18 cellular contexts compared by ENCODE assay signal in the genomic region with DNA sequence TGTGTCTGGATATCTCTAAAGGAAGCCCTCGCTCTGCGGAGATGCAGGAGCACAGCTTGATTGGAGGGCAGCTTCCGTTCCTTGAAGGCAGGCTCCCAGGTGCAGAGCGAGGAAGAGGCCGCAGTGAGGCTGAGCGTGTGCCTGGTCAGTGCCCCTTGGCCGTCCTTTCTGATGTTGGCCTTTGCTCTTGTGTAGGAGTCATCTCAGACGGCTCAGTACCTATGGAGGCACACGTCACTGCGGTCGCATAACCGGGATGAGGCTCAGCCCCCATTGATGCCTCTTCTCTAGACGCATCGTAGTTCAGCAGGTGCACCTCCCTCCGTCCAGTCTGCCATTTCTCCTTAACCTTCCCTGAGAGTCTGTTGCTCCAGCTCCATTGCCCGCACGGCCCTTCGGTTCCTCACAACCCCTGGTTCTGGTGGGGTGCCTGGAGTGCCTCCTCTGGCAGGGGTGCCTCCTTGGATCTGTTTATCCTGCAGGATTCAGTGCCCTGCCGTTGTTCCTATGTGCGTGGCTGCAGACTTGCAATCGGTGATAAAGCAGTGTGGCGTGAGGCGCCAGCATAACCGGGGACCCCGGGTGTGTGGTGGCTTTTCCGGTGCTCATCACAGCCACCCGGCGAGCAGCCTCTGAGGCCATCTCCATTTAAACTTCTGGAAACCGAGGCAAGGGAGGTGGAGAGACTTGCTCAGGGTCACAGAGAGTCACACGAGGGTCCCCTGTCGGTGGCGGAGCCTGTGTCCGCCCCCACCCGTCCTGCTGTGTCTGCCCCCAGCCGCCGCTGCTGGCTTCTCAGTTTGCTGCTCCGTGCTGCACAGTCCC.
DNase-seq lines count a peak whose midpoint lies in the region; ATAC-seq and TF ChIP-seq lines count a peak whose summit lies in the region.
"Had no signal": no experiment of that assay in that cellular context is flagged by ENCODE, and none has a peak within 500 bp of the region (broad histone marks: within the 10 kb centered on the region; RNA-seq: fewer than 3 reads in every experiment).

No MANE protein-coding gene starts in this region.

- no peaks in the 10 kb centered on the region for H3K9me2 ChIP-seq in GM23338 (ENCODE audit: insufficient read depth)

- intact Hi-C loops in activated CD4-positive, alpha-beta memory T cell treated with anti-CD3 and anti-CD28 coated beads for 36 hours (cut with micrococcal nuclease) = no loop called here

- H3K27ac ChIP-seq in GM23338 (ENCODE audit: low read depth) = no peak overlapping the region
- H3K27ac ChIP-seq: BLaER1 had no signal

- H3K27me3 Mint-ChIP-seq in activated CD4-positive, alpha-beta memory T cell treated with anti-CD3 and anti-CD28 coated beads for 36 hours = no peaks in the 10 kb centered on the region
- H3K27me3 Mint-ChIP-seq in activated CD4-positive, alpha-beta memory T cell treated with anti-CD3 and anti-CD28 coated beads, Interleukin-2, amount 10 ng/mL, durations not matched to agents 7 days and 5 days = no peaks in the 10 kb centered on the region
- H3K27me3 Mint-ChIP-seq in GM23338 (ENCODE audit: insufficient read depth, low read depth, poor library complexity) (peaks cover 10% of the 10 kb centered on the region), brain (no peaks in the 10 kb centered on the region)

- no peak for ATAC-seq in GM23338
- ATAC-seq: CD8-positive, alpha-beta T cell; PC-3 had no signal

- TF ChIP-seq CTCF in GM23338 (conservative IDR thresholded peaks at IDR 0.05; ENCODE audit: low read depth in 2 of 2) (no peak), brain (conservative IDR thresholded peaks at IDR 0.05) (no peak)

- no peak overlapping the region for H2AFZ ChIP-seq in GM23338

- H4K20me1 ChIP-seq in GM23338 (replicated peaks; ENCODE audit: insufficient read depth) = no peaks in the 10 kb centered on the region; the same call in 1 of the 2 replicates

- H3K4me3 Mint-ChIP-seq in activated CD4-positive, alpha-beta memory T cell treated with anti-CD3 and anti-CD28 coated beads for 36 hours = no peak overlapping the region
- H3K4me3 Mint-ChIP-seq in activated CD4-positive, alpha-beta memory T cell treated with anti-CD3 and anti-CD28 coated beads, Interleukin-2, amount 10 ng/mL, durations not matched to agents 7 days and 5 days = no peak overlapping the region
- H3K4me3 Mint-ChIP-seq in GM23338 (no peak overlapping the region), brain (no peak overlapping the region)
- H3K4me3 Mint-ChIP-seq: CD8-positive, alpha-beta T cell had no signal

- CTCF ChIA-PET in activated CD4-positive, alpha-beta memory T cell treated with anti-CD3 and anti-CD28 coated beads for 36 hours (lab: Charles Lee) = no interaction called here
- CTCF ChIA-PET in activated CD4-positive, alpha-beta memory T cell treated with anti-CD3 and anti-CD28 coated beads, Interleukin-2, amount 10 ng/mL, durations not matched to agents 7 days and 5 days (lab: Charles Lee) = interaction anchor here (0.6 kb wide), 1 partner anchor 599 kb away, joined by 3 read pairs; no protein-coding TSS in a partner anchor

- H3K27ac Mint-ChIP-seq in activated CD4-positive, alpha-beta memory T cell treated with anti-CD3 and anti-CD28 coated beads for 36 hours = no peak overlapping the region
- H3K27ac Mint-ChIP-seq in activated CD4-positive, alpha-beta memory T cell treated with anti-CD3 and anti-CD28 coated beads, Interleukin-2, amount 10 ng/mL, durations not matched to agents 7 days and 5 days = no peak overlapping the region
- H3K27ac Mint-ChIP-seq in GM23338 (peak overlapping the region; percentile 84), brain (peak overlapping the region in 3 of 5 experiments; percentile 38 to 95 (median 65))
- H3K27ac Mint-ChIP-seq: CD8-positive, alpha-beta T cell had no signal

- peaks cover 18% of the 10 kb centered on the region for H3K4me1 Mint-ChIP-seq in activated CD4-positive, alpha-beta memory T cell treated with anti-CD3 and anti-CD28 coated beads for 36 hours (ENCODE audit: low read depth)
- H3K4me1 Mint-ChIP-seq in activated CD4-positive, alpha-beta memory T cell treated with anti-CD3 and anti-CD28 coated beads, Interleukin-2, amount 10 ng/mL, durations not matched to agents 7 days and 5 days = peaks cover 18% of the 10 kb centered on the region
- H3K4me1 Mint-ChIP-seq in GM23338 (peaks cover 17% of the 10 kb centered on the region), brain (peaks cover 52% of the 10 kb centered on the region)

- no peak overlapping the region for H3K4me2 ChIP-seq in GM23338
- H3K4me2 ChIP-seq: BLaER1 had no signal

- DNase-seq in activated CD4-positive, alpha-beta memory T cell treated with anti-CD3 and anti-CD28 coated beads for 36 hours = peak; percentile 6
- no peak for DNase-seq in activated CD4-positive, alpha-beta memory T cell treated with anti-CD3 and anti-CD28 coated beads, Interleukin-2, amount 10 ng/mL, durations not matched to agents 7 days and 5 days
- DNase-seq in GM23338 (ENCODE audit: low spot score) = no peak
- peak; percentile 85 for DNase-seq in mesenteric fat pad (ENCODE audit: low spot score)
- DNase-seq in globus pallidus (ENCODE audit: low spot score) = no peak
- no peak for DNase-seq in effector CD4-positive, alpha-beta T cell
- DNase-seq in T-helper 2 cell = no peak
- DNase-seq: CD8-positive, alpha-beta T cell; DMS79 treated with DMSO at 0.1 percent for 48 hours; NCI-H1048; NCI-H1436 treated with DMSO at 0.1 percent for 48 hours; NCI-H2029 treated with DMSO at 0.1 percent for 48 hours; NCI-H2171 treated with DMSO at 0.1 percent for 48 hours; NCI-H446 treated with DMSO at 0.1 percent for 48 hours; NCI-H748 treated with DMSO at 0.1 percent for 48 hours; PC-3 had no signal

- peaks cover 23% of the 10 kb centered on the region for H3K36me3 Mint-ChIP-seq in activated CD4-positive, alpha-beta memory T cell treated with anti-CD3 and anti-CD28 coated beads for 36 hours
- H3K36me3 Mint-ChIP-seq in activated CD4-positive, alpha-beta memory T cell treated with anti-CD3 and anti-CD28 coated beads, Interleukin-2, amount 10 ng/mL, durations not matched to agents 7 days and 5 days (ENCODE audit: low read depth) = peaks cover 47% of the 10 kb centered on the region
- H3K36me3 Mint-ChIP-seq in GM23338 (ENCODE audit: low read depth) = peaks cover 22% of the 10 kb centered on the region
- peaks cover 33% of the 10 kb centered on the region for H3K36me3 Mint-ChIP-seq in brain

- H3K4me3 ChIP-seq in GM23338 = no peak overlapping the region
- H3K4me3 ChIP-seq: BLaER1 had no signal

- peaks cover 20% of the 10 kb centered on the region for H3K9me3 Mint-ChIP-seq in activated CD4-positive, alpha-beta memory T cell treated with anti-CD3 and anti-CD28 coated beads for 36 hours
- peaks cover 15% of the 10 kb centered on the region for H3K9me3 Mint-ChIP-seq in activated CD4-positive, alpha-beta memory T cell treated with anti-CD3 and anti-CD28 coated beads, Interleukin-2, amount 10 ng/mL, durations not matched to agents 7 days and 5 days
- H3K9me3 Mint-ChIP-seq in GM23338 = peaks cover 21% of the 10 kb centered on the region
- H3K9me3 Mint-ChIP-seq in brain = peaks cover 11 to 23% (median 18%) of the 10 kb centered on the region in 5 experiments

- H3K79me2 ChIP-seq in GM23338 (replicated peaks; ENCODE audit: insufficient read depth) = peaks cover 3% of the 10 kb centered on the region; the same call in 1 of the 2 replicates

- H3K27me3 ChIP-seq in GM23338 (ENCODE audit: insufficient read depth) = no peaks in the 10 kb centered on the region

- POLR2A ChIA-PET in activated CD4-positive, alpha-beta memory T cell treated with anti-CD3 and anti-CD28 coated beads for 36 hours (lab: Charles Lee) = no interaction called here
- POLR2A ChIA-PET in activated CD4-positive, alpha-beta memory T cell treated with anti-CD3 and anti-CD28 coated beads, Interleukin-2, amount 10 ng/mL, durations not matched to agents 7 days and 5 days (lab: Charles Lee) = interaction anchor here (0.8 to 3.2 kb wide), 4 partner anchors 8 to 32 kb away, joined by 3 to 11 read pairs (median 3); no protein-coding TSS in a partner anchor

- no peaks in the 10 kb centered on the region for H3K4me1 ChIP-seq in GM23338 (ENCODE audit: insufficient read depth)

- no peaks in the 10 kb centered on the region for H3F3A ChIP-seq in GM23338 (replicated peaks; ENCODE audit: low read depth)

- no peaks in the 10 kb centered on the region for H3K36me3 ChIP-seq in GM23338 (ENCODE audit: insufficient read depth)

Comparison
In these comparisons a context has a peak if more than half of its experiments do, and no peak if none do; other contexts are left out.
1. DNase-seq: peak in activated CD4-positive, alpha-beta memory T cell treated with anti-CD3 and anti-CD28 coated beads for 36 hours (single experiment) and mesenteric fat pad (single experiment); none in activated CD4-positive, alpha-beta memory T cell treated with anti-CD3 and anti-CD28 coated beads, Interleukin-2, amount 10 ng/mL, durations not matched to agents 7 days and 5 days (single experiment), GM23338 (single experiment), globus pallidus (single experiment), effector CD4-positive, alpha-beta T cell (single experiment) and T-helper 2 cell (0 of 5).
2. H3K27ac Mint-ChIP-seq: peak in GM23338 (single experiment) and brain (3 of 5); none in activated CD4-positive, alpha-beta memory T cell treated with anti-CD3 and anti-CD28 coated beads for 36 hours (single experiment) and activated CD4-positive, alpha-beta memory T cell treated with anti-CD3 and anti-CD28 coated beads, Interleukin-2, amount 10 ng/mL, durations not matched to agents 7 days and 5 days (single experiment).